In the genomic region with DNA sequence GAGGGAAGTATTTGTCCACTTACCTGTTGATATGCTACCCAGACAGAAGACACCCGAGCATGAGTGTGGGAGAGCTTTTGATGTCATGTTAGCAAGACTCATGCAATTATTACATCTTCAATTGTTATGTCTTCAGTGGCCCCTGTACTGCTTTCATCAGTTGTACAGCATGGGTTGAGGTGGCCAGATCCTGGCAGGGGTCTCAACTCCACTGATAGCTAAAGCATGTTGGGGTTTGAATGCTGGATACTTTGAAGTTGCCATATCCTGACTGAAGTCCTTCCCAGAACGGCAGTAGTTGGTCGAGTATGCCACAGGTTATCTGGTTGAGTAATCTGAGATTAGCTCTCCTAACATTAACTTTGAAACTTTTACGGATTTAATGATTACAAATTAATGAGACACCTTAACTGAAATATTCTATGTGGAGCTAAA, we compare ENCODE assay signal across 1 cellular context.
TF ChIP-seq lines count a peak whose summit lies in the region.

No MANE protein-coding gene starts in this region.

TF ChIP-seq in K562, 482 proteins besides CTCF, POLR2A, EP300 and RAD21:
- TF ChIP-seq CHD1 (IDR thresholded peaks at IDR 0.05; ENCODE audit: low read length) (peak; percentile 52), ZNF384 (IDR thresholded peaks at IDR 0.05; ENCODE audit: low read depth, low read length) (no peak), ARID2 (IDR thresholded peaks at IDR 0.05) (no peak), ZSCAN32 (CRISPR knock-in tag; IDR thresholded peaks at IDR 0.05) (no peak), CEBPG (CRISPR knock-in tag; IDR thresholded peaks at IDR 0.05) (peak; percentile 23; the same call in 1 of the 2 replicates), CEBPG (tag; conservative IDR thresholded peaks at IDR 0.05 in 1 of 2, IDR thresholded peaks at IDR 0.05 in 1 of 2) (no peak), SMARCA4 (IDR thresholded peaks at IDR 0.05) (peak; percentile 15; the same call in 1 of the 2 replicates), RUNX1 (IDR thresholded peaks at IDR 0.05; ENCODE audit: low read depth) (no peak)
